ENCODE assay signal across 17 cellular contexts in genomic region chr17:72997559-72997958, GRCh38.
DNase-seq lines count a peak whose midpoint lies in the region; ATAC-seq, FAIRE-seq and TF ChIP-seq lines count a peak whose summit lies in the region.
"Had no signal": no experiment of that assay in that cellular context is flagged by ENCODE, and none has a peak within 500 bp of the region (broad histone marks: within the 10 kb centered on the region; RNA-seq: fewer than 3 reads in every experiment).

No MANE protein-coding gene starts in this region.

- ATAC-seq in PC-3 (no peak), K562 (no peak)

- BruUV-seq in PC-3 (replicated peaks; lab: Mats Ljungman, UMichigan) = no TSS peak
- BruUV-seq in K562 (replicated peaks; lab: Mats Ljungman, UMichigan) = no TSS peak

- H3K9me2 ChIP-seq in PC-3 (replicated peaks; ENCODE audit: low read length) = 0 out of 2 replicates have a peak, but pooled peaks cover 4% of the 10 kb centered on the region
- no peaks in the 10 kb centered on the region for H3K9me2 ChIP-seq in neural cell (ENCODE audit: insufficient read depth, low read length)

- peak; percentile 6 for DNase-seq in EL
- DNase-seq in PC-3 = peak; percentile 42
- DNase-seq in K562 (ENCODE audit: extremely low read depth in 1 of 4, low spot score in 3 of 4) = no peak
- DNase-seq in dermis blood vessel endothelial cell = no peak
- DNase-seq in posterior vena cava (ENCODE audit: low spot score) = no peak
- DNase-seq in NK-92 (lab: John Stamatoyannopoulos, UW; ENCODE audit: unreplicated experiment) = no peak
- DNase-seq in germinal center (ENCODE audit: low spot score) = no peak
- DNase-seq: C1 segment of cervical spinal cord; H7; IMR-90; NCI-H187; NCI-H345; NCI-H526; NK-92 treated with Interleukin-12 subunit alpha and Interleukin-12 subunit beta, amount 100 ng/mL, for 24 hours had no signal

- CTCF ChIA-PET in PC-3 (lab: Charles Lee) = no interaction called here
- CTCF ChIA-PET in K562 (lab: Yijun Ruan, JAX; ENCODE audit: low intra/inter-chr PET ratio) = no interaction called here

- no peaks in the 10 kb centered on the region for H3K4me1 ChIP-seq in PC-3 (ENCODE audit: insufficient read depth, low read length)
- peaks cover 0 to 21% of the 10 kb centered on the region in 2 experiments; a peak in 4 of 5 replicates for H3K4me1 ChIP-seq in K562 (replicated peaks in 1 of 2; ENCODE audit: control insufficient read depth in 2 of 2, insufficient read depth in 2 of 2, low read length in 2 of 2)
- H3K4me1 ChIP-seq: SJSA1 had no signal

- H3K27me3 ChIP-seq in PC-3 (ENCODE audit: low read length) = no peaks in the 10 kb centered on the region
- no peaks in the 10 kb centered on the region for H3K27me3 ChIP-seq in K562 (ENCODE audit: control insufficient read depth in 2 of 2, insufficient read depth in 2 of 2, low read length in 2 of 2)
- H3K27me3 ChIP-seq in neural cell (ENCODE audit: insufficient read depth, low read depth, low read length) = no peaks in the 10 kb centered on the region
- H3K27me3 ChIP-seq: SJSA1 had no signal

- H2AFZ ChIP-seq in PC-3 (ENCODE audit: low read length) (no peak overlapping the region), K562 (ENCODE audit: low read depth, low read length) (no peak overlapping the region), neural cell (ENCODE audit: low read depth, low read length) (no peak overlapping the region)

- no peaks in the 10 kb centered on the region for H3K9me3 ChIP-seq in PC-3 (ENCODE audit: low read length)
- no peaks in the 10 kb centered on the region; the same call in 1 of the 2 replicates for H3K9me3 ChIP-seq in K562 (replicated peaks; ENCODE audit: control insufficient read depth, insufficient read depth, low read depth, low read length)
- no peaks in the 10 kb centered on the region for H3K9me3 ChIP-seq in neural cell (ENCODE audit: low read length)
- H3K9me3 ChIP-seq: SJSA1 had no signal

- H3K27ac ChIP-seq in PC-3 (ENCODE audit: low read length) (no peak overlapping the region), K562 (ENCODE audit: extremely low read depth, low read depth, low read length) (no peak overlapping the region), neural cell (ENCODE audit: low read length) (peak overlapping the region; percentile 44)
- H3K27ac ChIP-seq: RWPE1, SJSA1 had no signal

- WGBS in K562 (ENCODE audit: insufficient coverage, low coverage, missing lambda C conversion rate) = 7% methylated on average over 6 of the region's 6 CpGs

- no peaks in the 10 kb centered on the region for H3K9me1 ChIP-seq in K562 (ENCODE audit: control insufficient read depth, insufficient read depth, low read length)

- in situ Hi-C loops in K562 (cut with MboI) = loop anchor here (10.0 kb wide), 1 partner anchor 157 kb away; no protein-coding TSS in a partner anchor

- no peak overlapping the region for H3K9ac ChIP-seq in PC-3 (ENCODE audit: low read length)
- no peak overlapping the region for H3K9ac ChIP-seq in K562 (ENCODE audit: insufficient read depth in 1 of 2, low read depth in 2 of 2, low read length in 2 of 2)
- H3K9ac ChIP-seq in neural cell (ENCODE audit: low read length) = no peak overlapping the region

- TF ChIP-seq EP300 in K562 (IDR thresholded peaks at IDR 0.05; ENCODE audit: low read length) (peak; percentile 57; the same call in 1 of the 2 replicates), neural cell (conservative IDR thresholded peaks at IDR 0.05; ENCODE audit: poor library complexity, severe bottlenecking) (no peak)

- H3F3A ChIP-seq in PC-3 (ENCODE audit: low read length, unreplicated experiment) = no peaks in the 10 kb centered on the region
- no peaks in the 10 kb centered on the region for H3F3A ChIP-seq in neural cell (ENCODE audit: insufficient read depth, low read length, poor library complexity, severe bottlenecking)

- no peak for TF ChIP-seq CTCF in PC-3 (conservative IDR thresholded peaks at IDR 0.05; ENCODE audit: low read depth, low read length)
- TF ChIP-seq CTCF in K562 (IDR thresholded peaks at IDR 0.05 in 2 of 3, conservative IDR thresholded peaks at IDR 0.05 in 1 of 3; ENCODE audit: insufficient read depth in 2 of 3, low read depth in 1 of 3, low read length in 3 of 3) = no peak
- TF ChIP-seq CTCF in neural cell (IDR thresholded peaks at IDR 0.05; ENCODE audit: poor library complexity, severe bottlenecking) = no peak

- POLR2A ChIA-PET in PC-3 (lab: Charles Lee; ENCODE audit: unreplicated experiment) (no interaction called here), K562 (lab: Yijun Ruan, JAX) (no interaction called here)

- TF ChIP-seq POLR2A in K562 (conservative IDR thresholded peaks at IDR 0.05) = no peak

- no peaks in the 10 kb centered on the region for H3K36me3 ChIP-seq in PC-3 (ENCODE audit: low read depth, low read length)
- no peaks in the 10 kb centered on the region for H3K36me3 ChIP-seq in K562 (ENCODE audit: control insufficient read depth, insufficient read depth, low read length)
- H3K36me3 ChIP-seq in neural cell (ENCODE audit: insufficient read depth, low read length) = no peaks in the 10 kb centered on the region
- H3K36me3 ChIP-seq: SJSA1 had no signal

- H3K79me2 ChIP-seq in PC-3 (ENCODE audit: low read length) (no peaks in the 10 kb centered on the region), K562 (ENCODE audit: control insufficient read depth, insufficient read depth, low read length) (no peaks in the 10 kb centered on the region), neural cell (replicated peaks; ENCODE audit: insufficient read depth, low read length) (no peaks in the 10 kb centered on the region)

- no peak overlapping the region for H3K4me3 ChIP-seq in PC-3 (ENCODE audit: low read length)
- no peak overlapping the region for H3K4me3 ChIP-seq in K562
- H3K4me3 ChIP-seq in neural cell (ENCODE audit: low read length) = no peak overlapping the region
- H3K4me3 ChIP-seq: SJSA1 had no signal

- no peak for TF ChIP-seq RAD21 in K562 (CRISPR knock-in tag; conservative IDR thresholded peaks at IDR 0.05 in 1 of 2, IDR thresholded peaks at IDR 0.05 in 1 of 2)
- no peak for TF ChIP-seq RAD21 in neural cell (conservative IDR thresholded peaks at IDR 0.05)

- no peaks in the 10 kb centered on the region for H4K20me1 ChIP-seq in PC-3 (ENCODE audit: low read length)
- no peaks in the 10 kb centered on the region for H4K20me1 ChIP-seq in K562 (replicated peaks; ENCODE audit: control insufficient read depth, insufficient read depth, low read length)
- no peaks in the 10 kb centered on the region for H4K20me1 ChIP-seq in neural cell (ENCODE audit: insufficient read depth)

- peak; percentile 19 for FAIRE-seq in K562 (lab: Jason Lieb, UNC)

- intact Hi-C loops in PC-3 (cut with micrococcal nuclease) = no loop called here
- intact Hi-C loops in K562 (cut with micrococcal nuclease) = no loop called here
- intact Hi-C loops in posterior vena cava (cut with DNase I) = no loop called here

- H3K4me2 ChIP-seq in PC-3 (ENCODE audit: low read length) (no peak overlapping the region), K562 (ENCODE audit: insufficient read depth, low read length) (no peak overlapping the region), neural cell (ENCODE audit: low read length) (no peak overlapping the region)

TF ChIP-seq in K562, 482 proteins besides CTCF, POLR2A, EP300 and RAD21 (continues in another document):
- no peak for TF ChIP-seq EWSR1 (IDR thresholded peaks at IDR 0.05; ENCODE audit: borderline replicate concordance, low read depth, partially characterized antibody)
- TF ChIP-seq TOE1 (IDR thresholded peaks at IDR 0.05; ENCODE audit: borderline replicate concordance) = no peak
- no peak for TF ChIP-seq TOE1 (CRISPR knock-in tag; IDR thresholded peaks at IDR 0.05; ENCODE audit: borderline replicate concordance, low read depth)
- TF ChIP-seq KAT7 (CRISPR knock-in tag; IDR thresholded peaks at IDR 0.05; ENCODE audit: borderline replicate concordance) = no peak
- TF ChIP-seq GMEB1 (CRISPR knock-in tag; IDR thresholded peaks at IDR 0.05) = no peak
- TF ChIP-seq CREBBP (IDR thresholded peaks at IDR 0.05; ENCODE audit: low read depth, low read length) = no peak

TF ChIP-seq in neural cell, 6 proteins besides CTCF, POLR2A, EP300 and RAD21:
- peak; percentile 30 for TF ChIP-seq POLR2AphosphoS5 (IDR thresholded peaks at IDR 0.05)
- TF ChIP-seq MXI1 (conservative IDR thresholded peaks at IDR 0.05; ENCODE audit: poor library complexity, severe bottlenecking) = no peak
TF ChIP-seq in neural cell: peak in this region for 1.

Comparison
In these comparisons a context has a peak if more than half of its experiments do, and no peak if none do; other contexts are left out.
1. DNase-seq: peak in EL (single experiment) and PC-3 (single experiment); none in K562 (0 of 4), dermis blood vessel endothelial cell (single experiment), posterior vena cava (single experiment), NK-92 (single experiment) and germinal center (single experiment).